In the genomic region with DNA sequence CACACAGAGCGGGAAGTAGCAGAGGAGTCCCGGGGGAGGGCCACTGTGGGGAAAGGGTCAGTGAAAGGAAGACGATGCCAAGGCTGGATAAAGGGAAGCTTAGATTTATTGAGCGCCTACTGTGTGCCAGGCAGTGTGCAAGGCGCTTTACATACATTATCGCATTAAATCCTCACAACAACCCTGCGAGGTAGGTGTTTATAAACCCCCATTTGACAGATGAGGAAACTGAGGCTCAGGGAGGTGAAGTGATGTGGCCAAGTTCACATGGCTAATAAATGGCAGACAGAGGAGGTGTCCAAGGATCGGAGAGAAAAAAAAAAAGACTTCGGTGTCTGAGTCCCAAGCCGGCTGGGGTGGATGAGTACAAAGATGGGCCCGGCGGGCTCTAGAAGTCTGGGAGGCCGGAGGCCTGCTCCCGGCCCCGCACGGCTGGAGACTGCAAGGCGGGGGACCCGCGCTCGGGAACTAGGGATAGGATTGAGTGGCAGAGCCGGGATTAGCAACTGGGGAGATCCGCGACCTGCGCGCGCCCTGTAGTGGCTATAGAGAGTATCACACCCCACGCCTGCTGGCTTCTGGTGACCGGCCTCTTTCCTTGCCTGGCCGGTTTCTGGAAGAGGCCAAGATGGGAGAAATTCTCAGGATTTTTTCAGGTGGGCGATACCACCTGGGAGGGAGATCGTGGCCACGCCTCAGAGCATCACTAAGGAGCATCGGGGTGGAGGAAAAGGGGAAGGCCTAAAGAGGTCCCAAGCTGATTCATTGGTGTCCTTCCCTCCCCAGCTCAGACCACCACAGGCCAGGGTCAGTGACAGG, we compare ENCODE assay signal across 1 cellular context.
TF ChIP-seq lines count a peak whose summit lies in the region.

No MANE protein-coding gene starts in this region.

TF ChIP-seq in endothelial cell of umbilical vein, 7 proteins besides CTCF, POLR2A, EP300 and RAD21:
- TF ChIP-seq JUN (IDR thresholded peaks at IDR 0.05; ENCODE audit: borderline replicate concordance, insufficient read depth, insufficient read length, low read depth): no peak
- TF ChIP-seq POLR2AphosphoS5 (IDR thresholded peaks at IDR 0.05; ENCODE audit: insufficient read depth, low read depth, low read length): no peak
- TF ChIP-seq EZH2 (IDR thresholded peaks at IDR 0.05; ENCODE audit: borderline replicate concordance, low read depth, low read length, severe bottlenecking): peak; percentile 44
- TF ChIP-seq FOS (IDR thresholded peaks at IDR 0.05; ENCODE audit: borderline replicate concordance, insufficient read depth, low read length): no peak
